Comparison of ENCODE assay signal across 19 cellular contexts in genomic region chr11:58318532-58318931, GRCh38. TPM values are rescaled to one million over a fixed set of nuclear protein-coding genes. Genes with fewer than 3 reads are reported as not detected.
DNase-seq lines count a peak whose midpoint lies in the region; ATAC-seq, FAIRE-seq and TF ChIP-seq lines count a peak whose summit lies in the region.
"Had no signal": no experiment of that assay in that cellular context is flagged by ENCODE, and none has a peak within 500 bp of the region (broad histone marks: within the 10 kb centered on the region; RNA-seq: fewer than 3 reads in every experiment).

No MANE protein-coding gene starts in this region.

- ATAC-seq in IMR-90 (ENCODE audit: low read depth) (peak; percentile 88), HG02571 (IDR thresholded peaks at IDR 0.05; ENCODE audit: unreplicated experiment) (no peak), GM18520 (IDR thresholded peaks at IDR 0.05; ENCODE audit: unreplicated experiment) (no peak), HG03196 (IDR thresholded peaks at IDR 0.05; ENCODE audit: unreplicated experiment) (no peak)
- ATAC-seq: GM12878 had no signal

- peak overlapping the region; percentile 99 for H3K56ac ChIP-seq in IMR-90 (ENCODE audit: extremely low read depth, insufficient read depth, low read length)

- POLR2A ChIA-PET in BJ (lab: Charles Lee), result interaction anchor here (0.6 kb wide), 1 partner anchor 17 kb away, joined by 3 read pairs; no protein-coding TSS in a partner anchor
- POLR2A ChIA-PET in IMR-90 (lab: Charles Lee; ENCODE audit: unreplicated experiment), result no interaction called here
- POLR2A ChIA-PET in endothelial cell of umbilical vein (lab: Charles Lee), result no interaction called here

- peak overlapping the region; percentile 99 for H4K91ac ChIP-seq in IMR-90 (ENCODE audit: insufficient read depth, low read depth, low read length)

- H3K27ac ChIP-seq in IMR-90 (ENCODE audit: insufficient read depth, low read length), result peak overlapping the region; percentile 98
- H3K27ac ChIP-seq in endothelial cell of umbilical vein (ENCODE audit: insufficient read depth, low read depth, low read length), result no peak overlapping the region
- H3K27ac ChIP-seq: C4-2B had no signal

- H3K4me1 ChIP-seq in IMR-90 (ENCODE audit: control insufficient read depth, insufficient read depth, low read length), result peaks cover 13% of the 10 kb centered on the region
- H3K4me1 ChIP-seq in endothelial cell of umbilical vein (ENCODE audit: control insufficient read depth, extremely low read depth, insufficient read depth, low read length), result no peaks in the 10 kb centered on the region

- H3K14ac ChIP-seq in IMR-90 (replicated peaks; ENCODE audit: low read depth, low read length), result peak overlapping the region; percentile 98

- H4K20me1 ChIP-seq in IMR-90 (ENCODE audit: insufficient read depth, low read length) (no peaks in the 10 kb centered on the region), endothelial cell of umbilical vein (replicated peaks; ENCODE audit: control insufficient read depth, extremely low read depth, insufficient read depth, low read length) (no peaks in the 10 kb centered on the region)

- TF ChIP-seq RAD21 in IMR-90 (IDR thresholded peaks at IDR 0.05; ENCODE audit: low read length), result no peak

- BruUV-seq in IMR-90 (replicated peaks; lab: Mats Ljungman, UMichigan) (no TSS peak), endothelial cell of umbilical vein (replicated peaks; lab: Mats Ljungman, UMichigan) (no TSS peak)

- H3K36me3 ChIP-seq in BJ (ENCODE audit: control insufficient read depth, insufficient read depth, low read length), result no peaks in the 10 kb centered on the region
- H3K36me3 ChIP-seq in IMR-90 (ENCODE audit: control insufficient read depth, insufficient read depth, low read length), result no peaks in the 10 kb centered on the region
- H3K36me3 ChIP-seq in endothelial cell of umbilical vein (ENCODE audit: control insufficient read depth in 2 of 2, extremely low read depth in 1 of 2, insufficient read depth in 2 of 2, low read length in 2 of 2), result no peaks in the 10 kb centered on the region

- H2AFZ ChIP-seq in IMR-90 (replicated peaks; ENCODE audit: low read length, poor library complexity), result peak overlapping the region; percentile 77
- peak overlapping the region; percentile 34 for H2AFZ ChIP-seq in endothelial cell of umbilical vein (ENCODE audit: low read depth, low read length)

- peak overlapping the region; percentile 95 to 98 for H4K8ac ChIP-seq in IMR-90 (ENCODE audit: low read depth in 2 of 2, low read length in 2 of 2)

- peak overlapping the region; percentile 98 for H4K5ac ChIP-seq in IMR-90 (ENCODE audit: low read depth, low read length)

- H3K4ac ChIP-seq in IMR-90 (ENCODE audit: low read depth, low read length), result peak overlapping the region; percentile 99

- no peak for FAIRE-seq in endothelial cell of umbilical vein (lab: Jason Lieb, UNC)
- FAIRE-seq: GM12878, RCC 7860 had no signal

- H3K79me2 ChIP-seq in endothelial cell of umbilical vein (ENCODE audit: control insufficient read depth, insufficient read depth, low read length), result no peaks in the 10 kb centered on the region

- no CpG with 5 or more reads among the region's 3 CpGs for WGBS in IMR-90 (ENCODE audit: extremely low coverage in 2 of 2, insufficient read length in 1 of 2), 2 experiments

- no peak overlapping the region for H3K4me3 ChIP-seq in BJ (ENCODE audit: low read depth, low read length)
- H3K4me3 ChIP-seq in IMR-90 (ENCODE audit: insufficient read depth, low read depth, low read length), result no peak overlapping the region
- no peak overlapping the region for H3K4me3 ChIP-seq in endothelial cell of umbilical vein (replicated peaks in 1 of 3; ENCODE audit: insufficient read depth in 1 of 3, low read depth in 1 of 3, low read length in 3 of 3)
- H3K4me3 ChIP-seq: GM12878 had no signal

- dilution Hi-C loops in IMR-90 (cut with HindIII; ENCODE audit: low sequenced_read_pairs, unreplicated experiment), result no loop called here
- dilution Hi-C loops in endothelial cell of umbilical vein (cut with MboI; ENCODE audit: extremely low pct_ligation_motif_present, low sequenced_read_pairs), result no loop called here

- in situ Hi-C loops in IMR-90 (cut with MboI; ENCODE audit: low sequenced_read_pairs), result no loop called here

- DNase-seq in BJ (ENCODE audit: low read depth) (peak; percentile 52), IMR-90 (peak; percentile 80), endothelial cell of umbilical vein (ENCODE audit: low read depth, low spot score) (no peak), iris pigment epithelial cell (ENCODE audit: low read depth) (peak; percentile 59), SKM-1 (lab: John Stamatoyannopoulos, UW; ENCODE audit: unreplicated experiment) (no peak)
- DNase-seq: DMS153, MM.1S, NCI-H1105, NCI-H187 treated with DMSO at 0.1 percent for 48 hours, NCI-H446 treated with DMSO at 0.1 percent for 48 hours, NCI-H774, SIG-M5, SW 1271 had no signal

- H2AK5ac ChIP-seq in IMR-90 (ENCODE audit: low read depth, low read length), result peak overlapping the region; percentile 99

- peak overlapping the region; percentile 100 for H2BK120ac ChIP-seq in IMR-90 (ENCODE audit: low read depth, low read length)

- H2BK20ac ChIP-seq in IMR-90 (ENCODE audit: low read depth, low read length), result peak overlapping the region; percentile 100

- peak overlapping the region; percentile 83 for H2AK9ac ChIP-seq in IMR-90 (replicated peaks; ENCODE audit: low read depth, low read length, poor library complexity)

- peak overlapping the region; percentile 99 for H3K18ac ChIP-seq in IMR-90 (ENCODE audit: low read depth, low read length)

- H3K9me1 ChIP-seq in IMR-90 (ENCODE audit: insufficient read depth, low read length), result peaks cover 2% of the 10 kb centered on the region; the same call in 1 of the 2 replicates
- H3K9me1 ChIP-seq in endothelial cell of umbilical vein (replicated peaks; ENCODE audit: control insufficient read depth, extremely low read depth, insufficient read depth, low read length), result no peaks in the 10 kb centered on the region

- intact Hi-C loops in IMR-90 (cut with micrococcal nuclease), result loop anchor here (1.0 to 10.0 kb wide), 5 partner anchors 74 to 651 kb away; partner anchors contain the start of gene ZDHHC5
- intact Hi-C loops in endothelial cell of umbilical vein (cut with micrococcal nuclease), result no loop called here

- no peaks in the 10 kb centered on the region for H3K79me1 ChIP-seq in IMR-90 (ENCODE audit: low read depth in 1 of 2, low read length in 2 of 2)

- CTCF ChIA-PET in BJ (lab: Yijun Ruan, JAX), result interaction anchor here (0.7 to 0.9 kb wide), 2 partner anchors 28 to 1297 kb away, joined by 3 to 4 read pairs; no protein-coding TSS in a partner anchor
- CTCF ChIA-PET in IMR-90 (lab: Yijun Ruan, JAX), result interaction anchor here (0.7 kb wide), 1 partner anchor 19 kb away, joined by 3 read pairs; no protein-coding TSS in a partner anchor
- CTCF ChIA-PET in endothelial cell of umbilical vein (lab: Charles Lee), result no interaction called here

- H2BK15ac ChIP-seq in IMR-90 (ENCODE audit: low read depth, low read length), result peak overlapping the region; percentile 69; the same call in 2 of the 3 replicates

- H3K23ac ChIP-seq in IMR-90 (ENCODE audit: low read depth, low read length), result peak overlapping the region; percentile 99

- H3K9ac ChIP-seq in IMR-90 (ENCODE audit: low read depth, low read length) (peak overlapping the region; percentile 88), endothelial cell of umbilical vein (replicated peaks; ENCODE audit: extremely low read depth, insufficient read depth, low read length) (no peak overlapping the region)

- H3K4me2 ChIP-seq in IMR-90 (ENCODE audit: low read depth, low read length), result peak overlapping the region; percentile 14
- H3K4me2 ChIP-seq in endothelial cell of umbilical vein (ENCODE audit: insufficient read depth, low read length), result no peak overlapping the region

- H3K27me3 ChIP-seq in BJ (ENCODE audit: control insufficient read depth, insufficient read depth, low read length), result no peaks in the 10 kb centered on the region
- no peaks in the 10 kb centered on the region for H3K27me3 ChIP-seq in IMR-90 (ENCODE audit: control insufficient read depth, insufficient read depth, low read length)
- peaks cover 0 to 2% of the 10 kb centered on the region in 2 experiments for H3K27me3 ChIP-seq in endothelial cell of umbilical vein (ENCODE audit: control insufficient read depth in 2 of 2, insufficient read depth in 2 of 2, low read length in 2 of 2)

- TF ChIP-seq POLR2A in IMR-90 (IDR thresholded peaks at IDR 0.05; ENCODE audit: low read depth, low read length) (no peak), endothelial cell of umbilical vein (IDR thresholded peaks at IDR 0.05; ENCODE audit: low read depth, low read length) (no peak)

- H3K9me3 ChIP-seq in IMR-90 (ENCODE audit: control insufficient read depth, insufficient read depth, low read length) (no peaks in the 10 kb centered on the region), endothelial cell of umbilical vein (replicated peaks; ENCODE audit: control insufficient read depth, insufficient read depth, low read length) (no peaks in the 10 kb centered on the region)

- TF ChIP-seq CTCF in BJ (IDR thresholded peaks at IDR 0.05; ENCODE audit: insufficient read depth, low read depth, low read length) (no peak), IMR-90 (conservative IDR thresholded peaks at IDR 0.05; ENCODE audit: low read depth, low read length) (no peak), endothelial cell of umbilical vein (IDR thresholded peaks at IDR 0.05; ENCODE audit: extremely low read depth in 1 of 2, insufficient read depth in 1 of 2, low read depth in 1 of 2, low read length in 2 of 2) (no peak)

- H2BK5ac ChIP-seq in IMR-90 (ENCODE audit: low read depth, low read length, poor library complexity, severe bottlenecking), result peak overlapping the region; percentile 99

RNA-seq across cellular contexts. Expression of gene OR5B17, which starts 40.3 kb away (rescaled TPM):
- polyA plus RNA-seq in BJ (2011; rRNA removed) (not detected in 2 replicates), IMR-90 (2012; rRNA removed) (not detected in 2 replicates), endothelial cell of umbilical vein (not detected in 2 replicates)
- polyA minus RNA-seq in BJ (2011; rRNA and poly(A)+ RNA removed), result not detected in 2 replicates
- total RNA-seq in IMR-90 (2012; rRNA removed) (not detected in 2 replicates), endothelial cell of umbilical vein (not detected in 2 replicates)
- not detected in 2 replicates for polyA plus RNA-seq in IMR-90 (2012; cell fraction: cytosol; rRNA removed)
- not detected in 2 replicates for polyA plus RNA-seq in IMR-90 (2012; cell fraction: nucleus; rRNA removed; ENCODE audit: low replicate concordance)
- not detected in 2 replicates for polyA plus RNA-seq in endothelial cell of umbilical vein (2011; cell fraction: cytosol; rRNA removed)
- polyA plus RNA-seq in endothelial cell of umbilical vein (2011; cell fraction: nucleus; rRNA removed), result not detected in 2 replicates
- not detected in 2 replicates for polyA plus RNA-seq in endothelial cell of umbilical vein (2012)
- polyA minus RNA-seq in endothelial cell of umbilical vein, result not detected in 2 replicates
- not detected for polyA minus RNA-seq in endothelial cell of umbilical vein (2011; cell fraction: cytosol; rRNA and poly(A)+ RNA removed)
- not detected in 2 replicates for polyA minus RNA-seq in endothelial cell of umbilical vein (2011; cell fraction: nucleus; rRNA and poly(A)+ RNA removed)
- total RNA-seq: GM12878 had no signal
- polyA plus RNA-seq: GM12878 had no signal

RNA-seq across cellular contexts. Expression of gene OR10W1, which starts 50.5 kb away (rescaled TPM):
- not detected in 2 replicates for polyA plus RNA-seq in BJ (2011; rRNA removed)
- polyA minus RNA-seq in BJ (2011; rRNA and poly(A)+ RNA removed), result not detected in 2 replicates
- not detected in 2 replicates for total RNA-seq in IMR-90 (2012; rRNA removed)
- not detected in 2 replicates for polyA plus RNA-seq in IMR-90 (2012; rRNA removed)
- polyA plus RNA-seq in IMR-90 (2012; cell fraction: cytosol; rRNA removed), result not detected in 2 replicates
- polyA plus RNA-seq in IMR-90 (2012; cell fraction: nucleus; rRNA removed; ENCODE audit: low replicate concordance), result 0.05 TPM in 1 of 2 replicates, not detected in the other
- not detected in 2 replicates for total RNA-seq in endothelial cell of umbilical vein
- not detected in 2 replicates for polyA plus RNA-seq in endothelial cell of umbilical vein
- not detected in 2 replicates for polyA plus RNA-seq in endothelial cell of umbilical vein (2011; cell fraction: cytosol; rRNA removed)
- polyA plus RNA-seq in endothelial cell of umbilical vein (2011; cell fraction: nucleus; rRNA removed), result not detected in 2 replicates
- not detected in 2 replicates for polyA plus RNA-seq in endothelial cell of umbilical vein (2012)
- polyA minus RNA-seq in endothelial cell of umbilical vein, result not detected in 2 replicates
- not detected for polyA minus RNA-seq in endothelial cell of umbilical vein (2011; cell fraction: cytosol; rRNA and poly(A)+ RNA removed)
- polyA minus RNA-seq in endothelial cell of umbilical vein (2011; cell fraction: nucleus; rRNA and poly(A)+ RNA removed), result not detected in 2 replicates
- total RNA-seq: GM12878 had no signal
- polyA plus RNA-seq: GM12878 had no signal

Comparison
In these comparisons a context has a peak if more than half of its experiments do, and no peak if none do; other contexts are left out.
1. DNase-seq: peak in BJ (single experiment), IMR-90 (single experiment) and iris pigment epithelial cell (single experiment); none in endothelial cell of umbilical vein (single experiment) and SKM-1 (single experiment).